ENCODE assay signal across 27 cellular contexts in genomic region chr2:85022232-85022631, GRCh38.
"Had no signal": no experiment of that assay in that cellular context is flagged by ENCODE, and none has a peak within 500 bp of the region (broad histone marks: within the 10 kb centered on the region; RNA-seq: fewer than 3 reads in every experiment).

No MANE protein-coding gene starts in this region.

- H3K36me3 ChIP-seq: lower lobe of right lung, pancreas, prostate gland, sigmoid colon, tibial artery, uterus had no signal

- H3K4me3 ChIP-seq: left lung, lower lobe of right lung, pancreas, prostate gland, sigmoid colon, spleen, suprapubic skin, thoracic aorta, tibial artery, uterus had no signal

- H3K27ac ChIP-seq: left lung, lower lobe of right lung, pancreas, prostate gland, sigmoid colon, spleen, suprapubic skin, thoracic aorta, tibial artery, uterus had no signal

- DNase-seq: kidney glomerular epithelial cell; left cardiac atrium; left lung; lower lobe of right lung; mammary epithelial cell; mesenchymal stem cell; naive thymus-derived CD8-positive, alpha-beta T cell; nucleus accumbens; pancreas; posterior cingulate gyrus; retina; right cardiac atrium; sigmoid colon; small intestine; spleen; stimulated activated CD4-positive, alpha-beta T cell treated with anti-CD3 and anti-CD28 coated beads, Interleukin-4, amount 100 ng/mL, for 24 hours; stimulated activated naive CD4-positive, alpha-beta T cell; tibial artery; uterus had no signal

- H3K9me3 ChIP-seq: left lung, lower lobe of right lung, pancreas, prostate gland, sigmoid colon, spleen, suprapubic skin, thoracic aorta, tibial artery, uterus had no signal

- H3K4me3 Mint-ChIP-seq: naive thymus-derived CD8-positive, alpha-beta T cell; nephron; neural crest cell; stimulated activated effector memory CD8-positive, alpha-beta T cell treated with anti-CD3 and anti-CD28 coated beads, Interleukin-12 subunit alpha, Interleukin-12 subunit beta, amount 100 ng/mL, for 72 hours; stimulated activated naive CD8-positive, alpha-beta T cell treated with anti-CD3 and anti-CD28 coated beads, Interleukin-15, Interleukin-2, amounts not matched to agents 100 ng/mL and 50 ng/mL, for 24 hours; type B pancreatic cell had no signal

- H3K9me3 Mint-ChIP-seq: naive thymus-derived CD8-positive, alpha-beta T cell; nephron; neural crest cell; stimulated activated effector memory CD8-positive, alpha-beta T cell treated with anti-CD3 and anti-CD28 coated beads, Interleukin-12 subunit alpha, Interleukin-12 subunit beta, amount 100 ng/mL, for 72 hours; stimulated activated naive CD8-positive, alpha-beta T cell treated with anti-CD3 and anti-CD28 coated beads, Interleukin-15, Interleukin-2, amounts not matched to agents 100 ng/mL and 50 ng/mL, for 24 hours; type B pancreatic cell had no signal

- H3K27me3 ChIP-seq: left lung, pancreas, sigmoid colon, spleen, suprapubic skin, tibial artery, uterus had no signal

- H3K27me3 Mint-ChIP-seq: naive thymus-derived CD8-positive, alpha-beta T cell; stimulated activated naive CD8-positive, alpha-beta T cell treated with anti-CD3 and anti-CD28 coated beads, Interleukin-15, Interleukin-2, amounts not matched to agents 100 ng/mL and 50 ng/mL, for 24 hours; type B pancreatic cell had no signal

- H3K4me1 ChIP-seq: prostate gland had no signal

- ATAC-seq: left cardiac atrium; left lung; lower lobe of right lung; naive thymus-derived CD8-positive, alpha-beta T cell; pancreas; right cardiac atrium; stimulated activated effector memory CD8-positive, alpha-beta T cell treated with anti-CD3 and anti-CD28 coated beads, Interleukin-12 subunit alpha, Interleukin-12 subunit beta, amount 100 ng/mL, for 72 hours had no signal

- H3K27ac Mint-ChIP-seq: nephron; stimulated activated effector memory CD8-positive, alpha-beta T cell treated with anti-CD3 and anti-CD28 coated beads, Interleukin-12 subunit alpha, Interleukin-12 subunit beta, amount 100 ng/mL, for 72 hours; type B pancreatic cell had no signal
